In genomic region chr18:5646739-5647138, GRCh38 we compare ENCODE assay signal across 17 cellular contexts.
"Had no signal": no experiment of that assay in that cellular context is flagged by ENCODE, and none has a peak within 500 bp of the region (broad histone marks: within the 10 kb centered on the region; RNA-seq: fewer than 3 reads in every experiment).

No MANE protein-coding gene starts in this region.

- DNase-seq: cortex of kidney; dorsolateral prefrontal cortex; effector CD8-positive, alpha-beta T cell; immature natural killer cell; kidney; naive thymus-derived CD8-positive, alpha-beta T cell; psoas muscle; sigmoid colon; stimulated activated CD4-positive, alpha-beta T cell treated with anti-CD3 and anti-CD28 coated beads, Interleukin-12 subunit alpha, Interleukin-12 subunit beta, amount 100 ng/mL, for 4 hours; stimulated activated naive CD4-positive, alpha-beta T cell; stomach; substantia nigra; transverse colon had no signal

- FAIRE-seq: kidney had no signal

- H3K4me3 ChIP-seq: dorsolateral prefrontal cortex, gastroesophageal sphincter, psoas muscle, sigmoid colon, skin epidermis, stomach, thoracic aorta, transverse colon had no signal

- H3K4me1 ChIP-seq: gastroesophageal sphincter, psoas muscle, sigmoid colon, stomach, transverse colon had no signal

- H3K27ac ChIP-seq: dorsolateral prefrontal cortex, gastroesophageal sphincter, neutrophil, psoas muscle, sigmoid colon, skin epidermis, stomach, thoracic aorta, transverse colon had no signal

- H3K27me3 ChIP-seq: gastroesophageal sphincter, neutrophil, sigmoid colon, transverse colon had no signal

- H3K36me3 ChIP-seq: gastroesophageal sphincter, neutrophil, sigmoid colon, stomach, thoracic aorta, transverse colon had no signal

- H3K9me3 ChIP-seq: gastroesophageal sphincter, neutrophil, psoas muscle, sigmoid colon, stomach, thoracic aorta, transverse colon had no signal
